In the genomic region with DNA sequence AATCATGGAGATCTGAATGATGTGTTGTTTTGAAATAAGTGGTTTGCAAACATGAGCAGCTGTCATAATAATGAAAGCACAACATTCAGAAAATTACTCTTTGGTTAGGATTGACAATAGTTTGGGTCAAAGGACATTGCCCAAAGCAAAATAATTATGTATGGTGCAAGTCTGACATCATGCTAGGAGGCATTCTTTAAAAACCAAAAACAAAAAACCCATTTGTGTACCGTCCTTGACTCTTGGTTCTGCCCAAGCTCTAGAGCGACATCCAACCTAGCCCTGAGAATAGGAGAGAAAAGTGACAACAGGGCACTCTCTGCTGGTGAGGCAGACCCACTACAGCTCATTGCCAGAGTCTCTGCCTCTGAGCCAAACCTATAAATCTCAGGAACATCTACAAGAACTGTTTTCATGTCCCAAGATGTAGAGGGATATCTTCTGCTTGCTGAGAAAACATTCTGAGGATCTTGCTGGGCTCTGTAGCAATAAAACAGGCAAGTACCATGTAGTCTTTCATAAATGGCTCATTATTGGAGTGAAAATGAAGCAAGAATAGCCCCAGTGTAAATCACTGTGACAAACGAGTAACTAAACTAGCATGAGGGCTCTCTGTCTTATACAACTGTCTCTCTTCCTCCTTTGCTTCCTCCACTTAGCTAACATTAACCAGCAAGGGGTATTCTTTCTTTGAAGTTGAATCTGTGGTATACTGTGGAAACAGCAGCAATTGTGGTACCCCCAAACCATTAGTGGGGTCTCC, we compare ENCODE assay signal across 8 cellular contexts.
DNase-seq lines count a peak whose midpoint lies in the region; ATAC-seq and TF ChIP-seq lines count a peak whose summit lies in the region.

No MANE protein-coding gene starts in this region.

- ATAC-seq in CD4-positive, alpha-beta T cell (ENCODE audit: poor library complexity) = peak; percentile 57
- ATAC-seq in GM19035 (IDR thresholded peaks at IDR 0.05; ENCODE audit: unreplicated experiment) = peak; percentile 52
- peak; percentile 50 for ATAC-seq in HG03159 (IDR thresholded peaks at IDR 0.05; ENCODE audit: unreplicated experiment)
- ATAC-seq in activated CD8-positive, alpha-beta T cell treated with anti-CD3 and anti-CD28 coated beads, Interleukin-2, amount 10 ng/mL, durations not matched to agents 7 days and 5 days = peak; percentile 65

- 34% methylated on average over 3 of the region's 3 CpGs for WGBS in esophagus muscularis mucosa

- intact Hi-C loops in CD4-positive, alpha-beta T cell (cut with DNase I, micrococcal nuclease) = loop anchor here (1.0 to 10.0 kb wide), 5 partner anchors 398 to 1710 kb away; a partner anchor contains a TSS
- intact Hi-C loops in esophagus muscularis mucosa (cut with DNase I) = no loop called here

- H3K9me3 ChIP-seq in CD4-positive, alpha-beta T cell (ENCODE audit: control insufficient read depth, low read length) = no peaks in the 10 kb centered on the region
- no peaks in the 10 kb centered on the region for H3K9me3 ChIP-seq in esophagus muscularis mucosa
- no peaks in the 10 kb centered on the region for H3K9me3 ChIP-seq in neutrophil

- DNase-seq in CD4-positive, alpha-beta T cell = peak; percentile 27 to 49 (median 44)
- DNase-seq in NCI-H524 treated with DMSO at 0.1 percent for 48 hours (lab: John Stamatoyannopoulos, UW) = peak; percentile 28
- DNase-seq in activated CD8-positive, alpha-beta T cell treated with anti-CD3 and anti-CD28 coated beads, Interleukin-2, amount 10 ng/mL, durations not matched to agents 7 days and 5 days = peak; percentile 71
- peak; percentile 60 for DNase-seq in esophagus muscularis mucosa (ENCODE audit: extremely low spot score)
- no peak for DNase-seq in coronary artery (ENCODE audit: low spot score)

- no peaks in the 10 kb centered on the region for H3K9me3 Mint-ChIP-seq in CD4-positive, alpha-beta T cell
- no peaks in the 10 kb centered on the region for H3K9me3 Mint-ChIP-seq in activated CD8-positive, alpha-beta T cell treated with anti-CD3 and anti-CD28 coated beads, Interleukin-2, amount 10 ng/mL, durations not matched to agents 7 days and 5 days (ENCODE audit: insufficient read depth)

- no peaks in the 10 kb centered on the region for H3K27me3 Mint-ChIP-seq in CD4-positive, alpha-beta T cell
- peaks cover 7% of the 10 kb centered on the region for H3K27me3 Mint-ChIP-seq in activated CD8-positive, alpha-beta T cell treated with anti-CD3 and anti-CD28 coated beads, Interleukin-2, amount 10 ng/mL, durations not matched to agents 7 days and 5 days (ENCODE audit: low read depth)

- peak; percentile 67 for TF ChIP-seq CTCF in CD4-positive, alpha-beta T cell (IDR thresholded peaks at IDR 0.05)
- peak; percentile 45 to 59 (median 57) for TF ChIP-seq CTCF in esophagus muscularis mucosa (IDR thresholded peaks at IDR 0.05)
- peak; percentile 73 for TF ChIP-seq CTCF in neutrophil (IDR thresholded peaks at IDR 0.05)
- TF ChIP-seq CTCF in coronary artery (IDR thresholded peaks at IDR 0.05) = no peak

- CTCF ChIA-PET in CD4-positive, alpha-beta T cell (lab: Charles Lee) = interaction anchor here (0.6 to 3.6 kb wide), 27 partner anchors 9 to 484 kb away, joined by 3 to 49 read pairs (median 4); no protein-coding TSS in a partner anchor
- CTCF ChIA-PET in activated CD8-positive, alpha-beta T cell treated with anti-CD3 and anti-CD28 coated beads, Interleukin-2, amount 10 ng/mL, durations not matched to agents 7 days and 5 days (lab: Charles Lee) = interaction anchor here (0.6 to 13.8 kb wide), 73 partner anchors 9 to 912 kb away, joined by 3 to 338 read pairs (median 4); a partner anchor contains a TSS

- no peaks in the 10 kb centered on the region for H3K27me3 ChIP-seq in CD4-positive, alpha-beta T cell (ENCODE audit: control insufficient read depth, insufficient read depth, low read length)
- no peaks in the 10 kb centered on the region for H3K27me3 ChIP-seq in esophagus muscularis mucosa
- H3K27me3 ChIP-seq in neutrophil = no peaks in the 10 kb centered on the region

- H3K36me3 ChIP-seq in esophagus muscularis mucosa (no peaks in the 10 kb centered on the region), neutrophil (no peaks in the 10 kb centered on the region)

- H3K27ac Mint-ChIP-seq in CD4-positive, alpha-beta T cell = peak overlapping the region; percentile 79
- no peak overlapping the region for H3K27ac Mint-ChIP-seq in activated CD8-positive, alpha-beta T cell treated with anti-CD3 and anti-CD28 coated beads, Interleukin-2, amount 10 ng/mL, durations not matched to agents 7 days and 5 days

- H3K4me3 Mint-ChIP-seq in CD4-positive, alpha-beta T cell = no peak overlapping the region
- no peak overlapping the region for H3K4me3 Mint-ChIP-seq in activated CD8-positive, alpha-beta T cell treated with anti-CD3 and anti-CD28 coated beads, Interleukin-2, amount 10 ng/mL, durations not matched to agents 7 days and 5 days

- H3K36me3 Mint-ChIP-seq in CD4-positive, alpha-beta T cell (ENCODE audit: low read depth) = no peaks in the 10 kb centered on the region
- H3K36me3 Mint-ChIP-seq in activated CD8-positive, alpha-beta T cell treated with anti-CD3 and anti-CD28 coated beads, Interleukin-2, amount 10 ng/mL, durations not matched to agents 7 days and 5 days (ENCODE audit: low read depth) = no peaks in the 10 kb centered on the region

- H3K4me1 ChIP-seq in esophagus muscularis mucosa (peaks cover 0 to 14% (median 3%) of the 10 kb centered on the region in 4 donors), neutrophil (ENCODE audit: control insufficient read depth in 1 of 2, insufficient read depth in 1 of 2, low read depth in 1 of 2, low read length in 1 of 2) (peaks cover 32 to 41% of the 10 kb centered on the region in 2 experiments)

- no peak overlapping the region for H3K4me3 ChIP-seq in esophagus muscularis mucosa
- H3K4me3 ChIP-seq in neutrophil (ENCODE audit: low read depth in 1 of 2, low read length in 1 of 2) = no peak overlapping the region
- no peak overlapping the region for H3K4me3 ChIP-seq in coronary artery

- POLR2A ChIA-PET in CD4-positive, alpha-beta T cell (lab: Charles Lee) = interaction anchor here (0.7 to 1.9 kb wide), 11 partner anchors 146 to 509 kb away, joined by 3 to 24 read pairs (median 4); a partner anchor contains a TSS
- POLR2A ChIA-PET in activated CD8-positive, alpha-beta T cell treated with anti-CD3 and anti-CD28 coated beads, Interleukin-2, amount 10 ng/mL, durations not matched to agents 7 days and 5 days (lab: Charles Lee) = interaction anchor here (0.5 to 1.6 kb wide), 6 partner anchors 249 to 509 kb away, joined by 3 to 5 read pairs (median 4); a partner anchor contains a TSS

- peaks cover 37% of the 10 kb centered on the region for H3K4me1 Mint-ChIP-seq in CD4-positive, alpha-beta T cell (ENCODE audit: low read depth)
- H3K4me1 Mint-ChIP-seq in activated CD8-positive, alpha-beta T cell treated with anti-CD3 and anti-CD28 coated beads, Interleukin-2, amount 10 ng/mL, durations not matched to agents 7 days and 5 days (ENCODE audit: low read depth) = peaks cover 48% of the 10 kb centered on the region

- no peak for TF ChIP-seq POLR2A in esophagus muscularis mucosa (IDR thresholded peaks at IDR 0.05; ENCODE audit: low read depth)

- no peak overlapping the region for H3K27ac ChIP-seq in CD4-positive, alpha-beta T cell (ENCODE audit: low read depth, low read length)
- H3K27ac ChIP-seq in esophagus muscularis mucosa (replicated peaks in 1 of 4) (no peak overlapping the region), neutrophil (peak overlapping the region; percentile 96), coronary artery (no peak overlapping the region)

- no peak for TF ChIP-seq EP300 in esophagus muscularis mucosa (IDR thresholded peaks at IDR 0.05)
